12 cellular contexts compared by ENCODE assay signal in the genomic region with DNA sequence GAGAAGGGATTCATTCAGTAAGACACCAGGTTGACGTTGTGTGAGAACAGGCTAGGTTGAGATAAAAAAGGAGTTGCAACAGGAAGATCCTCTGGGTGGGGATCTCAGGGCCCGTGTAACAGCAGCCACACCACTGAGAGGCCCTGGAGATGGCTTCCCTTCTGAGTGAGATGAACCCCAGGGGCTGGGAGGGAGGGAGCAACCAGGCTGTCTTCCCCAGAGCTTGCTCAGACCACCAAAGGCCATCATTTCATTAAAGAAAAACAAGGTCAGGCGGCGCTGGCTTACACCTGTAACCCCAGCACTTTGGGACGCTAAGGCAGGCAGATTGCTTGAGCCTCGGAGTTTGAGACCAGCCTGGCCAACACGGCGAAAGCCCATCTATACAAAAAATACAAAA.
"Had no signal": no experiment of that assay in that cellular context is flagged by ENCODE, and none has a peak within 500 bp of the region (broad histone marks: within the 10 kb centered on the region; RNA-seq: fewer than 3 reads in every experiment).

No MANE protein-coding gene starts in this region.

- H3K27ac Mint-ChIP-seq: activated naive CD8-positive, alpha-beta T cell treated with anti-CD3 and anti-CD28 coated beads for 36 hours; activated T-helper 1 cell treated with anti-CD3 and anti-CD28 coated beads, Interleukin-12 subunit alpha, Interleukin-12 subunit beta, Interleukin-2, Interleukin-4 antibody, amounts not matched to agents 30 ng/mL and 10 ng/mL and 1 ng/mL, durations not matched to agents 14 hours and 24 hours and 36 hours; stimulated activated effector memory CD8-positive, alpha-beta T cell treated with anti-CD3 and anti-CD28 coated beads, Interleukin-12 subunit alpha, Interleukin-12 subunit beta, amount 100 ng/mL, for 72 hours; T-cell; type B pancreatic cell had no signal

- H3K36me3 Mint-ChIP-seq: type B pancreatic cell had no signal

- H3K9me3 Mint-ChIP-seq: activated naive CD8-positive, alpha-beta T cell treated with anti-CD3 and anti-CD28 coated beads for 36 hours; activated T-helper 1 cell treated with anti-CD3 and anti-CD28 coated beads, Interleukin-12 subunit alpha, Interleukin-12 subunit beta, Interleukin-2, Interleukin-4 antibody, amounts not matched to agents 30 ng/mL and 10 ng/mL and 1 ng/mL, durations not matched to agents 14 hours and 24 hours and 36 hours; nephron; type B pancreatic cell had no signal

- DNase-seq: activated naive CD8-positive, alpha-beta T cell treated with anti-CD3 and anti-CD28 coated beads for 36 hours; erythroblast; glutamatergic neuron; mesendoderm; occipital lobe; T-cell; T-helper 9 cell had no signal

- H3K4me1 Mint-ChIP-seq: stimulated activated effector memory CD8-positive, alpha-beta T cell treated with anti-CD3 and anti-CD28 coated beads, Interleukin-12 subunit alpha, Interleukin-12 subunit beta, amount 100 ng/mL, for 72 hours had no signal

- H3K27ac ChIP-seq: SK-N-MC had no signal

- H3K4me3 ChIP-seq: SK-N-MC had no signal

- ATAC-seq: stimulated activated effector memory CD8-positive, alpha-beta T cell treated with anti-CD3 and anti-CD28 coated beads, Interleukin-12 subunit alpha, Interleukin-12 subunit beta, amount 100 ng/mL, for 72 hours; T-cell had no signal

- H3K4me3 Mint-ChIP-seq: activated naive CD8-positive, alpha-beta T cell treated with anti-CD3 and anti-CD28 coated beads for 36 hours; activated T-helper 1 cell treated with anti-CD3 and anti-CD28 coated beads, Interleukin-12 subunit alpha, Interleukin-12 subunit beta, Interleukin-2, Interleukin-4 antibody, amounts not matched to agents 30 ng/mL and 10 ng/mL and 1 ng/mL, durations not matched to agents 14 hours and 24 hours and 36 hours; nephron; stimulated activated effector memory CD8-positive, alpha-beta T cell treated with anti-CD3 and anti-CD28 coated beads, Interleukin-12 subunit alpha, Interleukin-12 subunit beta, amount 100 ng/mL, for 72 hours; T-cell; type B pancreatic cell had no signal
